1 cellular context compared by ENCODE assay signal in the genomic region with DNA sequence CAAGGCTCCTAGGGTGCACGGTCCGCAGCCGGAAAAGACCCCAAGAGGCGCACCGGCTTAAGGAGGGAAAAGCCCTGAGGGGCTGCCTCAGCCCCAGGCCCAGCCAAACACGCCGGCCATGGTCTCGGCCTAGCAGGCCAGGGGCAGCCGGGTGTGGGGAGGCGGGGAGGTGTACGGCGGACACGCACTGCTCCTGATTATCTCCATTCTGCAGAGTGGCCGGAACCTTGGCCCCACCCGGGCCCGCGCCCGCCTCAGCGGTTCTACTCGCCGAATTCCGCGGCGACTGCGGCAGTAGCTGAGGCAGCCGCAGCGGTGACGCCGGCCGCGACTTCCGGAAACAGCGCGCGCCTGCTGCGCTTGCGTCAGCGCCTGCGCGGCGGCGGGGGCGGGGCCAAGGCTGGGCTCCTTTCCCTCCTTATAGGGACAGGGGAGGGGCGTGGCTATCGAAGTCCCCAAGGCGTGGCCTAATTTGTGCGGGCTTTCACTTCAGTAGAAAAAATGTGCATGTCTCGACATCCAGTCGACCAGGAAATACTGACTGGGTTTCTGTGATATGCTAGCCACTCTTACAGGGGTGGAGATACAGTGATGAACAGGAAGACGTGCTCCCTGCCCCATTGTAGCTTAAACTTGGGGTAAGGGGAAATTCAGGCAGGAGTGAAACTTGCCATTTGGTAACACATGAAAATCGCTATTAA.
TF ChIP-seq lines count a peak whose summit lies in the region.

A gene with protein sequence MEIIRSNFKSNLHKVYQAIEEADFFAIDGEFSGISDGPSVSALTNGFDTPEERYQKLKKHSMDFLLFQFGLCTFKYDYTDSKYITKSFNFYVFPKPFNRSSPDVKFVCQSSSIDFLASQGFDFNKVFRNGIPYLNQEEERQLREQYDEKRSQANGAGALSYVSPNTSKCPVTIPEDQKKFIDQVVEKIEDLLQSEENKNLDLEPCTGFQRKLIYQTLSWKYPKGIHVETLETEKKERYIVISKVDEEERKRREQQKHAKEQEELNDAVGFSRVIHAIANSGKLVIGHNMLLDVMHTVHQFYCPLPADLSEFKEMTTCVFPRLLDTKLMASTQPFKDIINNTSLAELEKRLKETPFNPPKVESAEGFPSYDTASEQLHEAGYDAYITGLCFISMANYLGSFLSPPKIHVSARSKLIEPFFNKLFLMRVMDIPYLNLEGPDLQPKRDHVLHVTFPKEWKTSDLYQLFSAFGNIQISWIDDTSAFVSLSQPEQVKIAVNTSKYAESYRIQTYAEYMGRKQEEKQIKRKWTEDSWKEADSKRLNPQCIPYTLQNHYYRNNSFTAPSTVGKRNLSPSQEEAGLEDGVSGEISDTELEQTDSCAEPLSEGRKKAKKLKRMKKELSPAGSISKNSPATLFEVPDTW (minus strand): TSS at position 342 of the 701 bp plus-strand sequence. CDS start 135 bp downstream, at position 207.

TF ChIP-seq in K562, 482 proteins besides CTCF, POLR2A, EP300 and RAD21 (continued from another document):
- TF ChIP-seq, protein P1, sequence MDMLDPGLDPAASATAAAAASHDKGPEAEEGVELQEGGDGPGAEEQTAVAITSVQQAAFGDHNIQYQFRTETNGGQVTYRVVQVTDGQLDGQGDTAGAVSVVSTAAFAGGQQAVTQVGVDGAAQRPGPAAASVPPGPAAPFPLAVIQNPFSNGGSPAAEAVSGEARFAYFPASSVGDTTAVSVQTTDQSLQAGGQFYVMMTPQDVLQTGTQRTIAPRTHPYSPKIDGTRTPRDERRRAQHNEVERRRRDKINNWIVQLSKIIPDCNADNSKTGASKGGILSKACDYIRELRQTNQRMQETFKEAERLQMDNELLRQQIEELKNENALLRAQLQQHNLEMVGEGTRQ (CRISPR knock-in tag; IDR thresholded peaks at IDR 0.05): no peak
- TF ChIP-seq ZNF766 (CRISPR knock-in tag; conservative IDR thresholded peaks at IDR 0.05): no peak
- no peak for TF ChIP-seq PHF21A (IDR thresholded peaks at IDR 0.05; ENCODE audit: borderline replicate concordance, low read depth)
- TF ChIP-seq, protein P2, sequence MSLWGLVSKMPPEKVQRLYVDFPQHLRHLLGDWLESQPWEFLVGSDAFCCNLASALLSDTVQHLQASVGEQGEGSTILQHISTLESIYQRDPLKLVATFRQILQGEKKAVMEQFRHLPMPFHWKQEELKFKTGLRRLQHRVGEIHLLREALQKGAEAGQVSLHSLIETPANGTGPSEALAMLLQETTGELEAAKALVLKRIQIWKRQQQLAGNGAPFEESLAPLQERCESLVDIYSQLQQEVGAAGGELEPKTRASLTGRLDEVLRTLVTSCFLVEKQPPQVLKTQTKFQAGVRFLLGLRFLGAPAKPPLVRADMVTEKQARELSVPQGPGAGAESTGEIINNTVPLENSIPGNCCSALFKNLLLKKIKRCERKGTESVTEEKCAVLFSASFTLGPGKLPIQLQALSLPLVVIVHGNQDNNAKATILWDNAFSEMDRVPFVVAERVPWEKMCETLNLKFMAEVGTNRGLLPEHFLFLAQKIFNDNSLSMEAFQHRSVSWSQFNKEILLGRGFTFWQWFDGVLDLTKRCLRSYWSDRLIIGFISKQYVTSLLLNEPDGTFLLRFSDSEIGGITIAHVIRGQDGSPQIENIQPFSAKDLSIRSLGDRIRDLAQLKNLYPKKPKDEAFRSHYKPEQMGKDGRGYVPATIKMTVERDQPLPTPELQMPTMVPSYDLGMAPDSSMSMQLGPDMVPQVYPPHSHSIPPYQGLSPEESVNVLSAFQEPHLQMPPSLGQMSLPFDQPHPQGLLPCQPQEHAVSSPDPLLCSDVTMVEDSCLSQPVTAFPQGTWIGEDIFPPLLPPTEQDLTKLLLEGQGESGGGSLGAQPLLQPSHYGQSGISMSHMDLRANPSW (CRISPR knock-in tag; IDR thresholded peaks at IDR 0.05): 0 out of 2 replicates have a peak, but pooled peaks have one; percentile 13
- no peak for TF ChIP-seq SMAD2 (IDR thresholded peaks at IDR 0.05; ENCODE audit: low read depth, low read length)
- TF ChIP-seq ZBTB8A (IDR thresholded peaks at IDR 0.05; ENCODE audit: partially characterized antibody): no peak
TF ChIP-seq in K562: peak in this region for 137.
